In the genomic region with DNA sequence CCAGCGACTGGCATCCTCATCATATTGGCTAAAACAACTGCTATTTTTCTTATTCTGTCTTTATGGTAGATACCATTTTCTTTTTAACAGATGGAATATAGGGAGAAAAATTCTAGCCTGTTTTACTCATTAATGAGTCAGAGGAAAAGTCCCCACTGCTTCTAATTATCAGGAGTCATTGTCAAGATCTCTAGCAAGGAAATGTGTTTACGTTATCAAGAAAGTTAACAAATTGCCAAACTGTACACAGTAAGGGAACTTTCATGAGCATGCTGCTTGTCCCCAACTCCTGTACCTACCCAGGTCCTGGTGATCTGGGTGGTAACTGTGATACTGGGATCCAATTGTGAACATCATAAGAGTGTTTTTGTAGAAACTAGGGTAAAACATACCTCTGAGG, we compare ENCODE assay signal across 21 cellular contexts.
DNase-seq lines count a peak whose midpoint lies in the region; ATAC-seq, FAIRE-seq and TF ChIP-seq lines count a peak whose summit lies in the region.
"Had no signal": no experiment of that assay in that cellular context is flagged by ENCODE, and none has a peak within 500 bp of the region (broad histone marks: within the 10 kb centered on the region; RNA-seq: fewer than 3 reads in every experiment).

No MANE protein-coding gene starts in this region.

- H3K4me3 ChIP-seq in left ventricle myocardium inferior (no peak overlapping the region), bronchial epithelial cell (ENCODE audit: low read depth, low read length) (no peak overlapping the region), gastrocnemius medialis (no peak overlapping the region), HAP-1 (no peak overlapping the region)

- no peak for ATAC-seq in Right ventricle myocardium superior (ENCODE audit: poor library complexity)
- ATAC-seq in gastrocnemius medialis: peak in 1 of 2 donors; percentile 63
- ATAC-seq: HepG2 had no signal

- H3K4me3 Mint-ChIP-seq in mesothelial cell of epicardium: no peak overlapping the region
- H3K4me3 Mint-ChIP-seq: CD4-positive, alpha-beta T cell; H9; IgD-negative memory B cell had no signal

- H3K27me3 ChIP-seq in left ventricle myocardium inferior (ENCODE audit: low read depth): no peaks in the 10 kb centered on the region
- no peaks in the 10 kb centered on the region for H3K27me3 ChIP-seq in bronchial epithelial cell (ENCODE audit: control insufficient read depth, insufficient read depth, low read length)
- no peaks in the 10 kb centered on the region for H3K27me3 ChIP-seq in gastrocnemius medialis
- H3K27me3 ChIP-seq in HAP-1 (ENCODE audit: low read depth): no peaks in the 10 kb centered on the region; the same call in 1 of the 2 replicates

- H3K9me3 ChIP-seq in left ventricle myocardium inferior (replicated peaks): no peaks in the 10 kb centered on the region
- H3K9me3 ChIP-seq in gastrocnemius medialis: no peaks in the 10 kb centered on the region
- H3K9me3 ChIP-seq in HAP-1: no peaks in the 10 kb centered on the region
- H3K9me3 ChIP-seq: Caco-2 had no signal

- TF ChIP-seq CTCF in left ventricle myocardium inferior (IDR thresholded peaks at IDR 0.05; ENCODE audit: borderline replicate concordance) (no peak), bronchial epithelial cell (IDR thresholded peaks at IDR 0.05; ENCODE audit: insufficient read depth, low read length, severe bottlenecking) (no peak), mesothelial cell of epicardium (IDR thresholded peaks at IDR 0.05; ENCODE audit: unreplicated experiment) (no peak), gastrocnemius medialis (IDR thresholded peaks at IDR 0.05 in 4 of 5, conservative IDR thresholded peaks at IDR 0.05 in 1 of 5) (no peak)

- in situ Hi-C loops in gastrocnemius medialis (cut with MboI; ENCODE audit: low sequenced_read_pairs in 4 of 4): no loop called here
- in situ Hi-C loops in HAP-1 (cut with MboI; ENCODE audit: low sequenced_read_pairs): no loop called here

- H3K4me1 Mint-ChIP-seq in mesothelial cell of epicardium: peaks cover 36% of the 10 kb centered on the region
- H3K4me1 Mint-ChIP-seq: IgD-negative memory B cell had no signal

- peak overlapping the region; percentile 60 for H3K27ac Mint-ChIP-seq in mesothelial cell of epicardium
- H3K27ac Mint-ChIP-seq: CD4-positive, alpha-beta T cell; H9; IgD-negative memory B cell had no signal

- H3K36me3 ChIP-seq in left ventricle myocardium inferior (no peaks in the 10 kb centered on the region), bronchial epithelial cell (ENCODE audit: control insufficient read depth, insufficient read depth, low read length) (no peaks in the 10 kb centered on the region), gastrocnemius medialis (no peaks in the 10 kb centered on the region), HAP-1 (replicated peaks) (no peaks in the 10 kb centered on the region)

- H3K27me3 Mint-ChIP-seq in mesothelial cell of epicardium (ENCODE audit: low read depth): no peaks in the 10 kb centered on the region
- H3K27me3 Mint-ChIP-seq: CD4-positive, alpha-beta T cell; IgD-negative memory B cell had no signal

- FAIRE-seq in bronchial epithelial cell (lab: Jason Lieb, UNC): no peak
- FAIRE-seq: A204.1, D721Med, G401.6, GM12891, GM19239, HepG2 had no signal

- DNase-seq in left ventricle myocardium inferior: no peak
- no peak for DNase-seq in Right ventricle myocardium superior
- peak; percentile 29 for DNase-seq in bronchial epithelial cell (ENCODE audit: low read depth)
- no peak for DNase-seq in mesothelial cell of epicardium (ENCODE audit: low spot score in 2 of 2, unreplicated experiment in 2 of 2)
- DNase-seq in gastrocnemius medialis: no peak
- no peak for DNase-seq in RKO (ENCODE audit: low spot score)
- no peak for DNase-seq in HAP-1 (ENCODE audit: low spot score in 2 of 2)
- DNase-seq in kidney glomerular epithelial cell (lab: John Stamatoyannopoulos, UW): no peak
- DNase-seq: AML-193; Caco-2; CD4-positive, alpha-beta T cell; GOT3; H9 had no signal

- H3K4me1 ChIP-seq in left ventricle myocardium inferior (peaks cover 18% of the 10 kb centered on the region), gastrocnemius medialis (no peaks in the 10 kb centered on the region), HAP-1 (no peaks in the 10 kb centered on the region)
- H3K4me1 ChIP-seq: Caco-2 had no signal

- intact Hi-C loops in left ventricle myocardium inferior (cut with micrococcal nuclease) (no loop called here), Right ventricle myocardium superior (cut with DNase I) (no loop called here), gastrocnemius medialis (cut with DNase I; ENCODE audit: low total_unique reads) (loop anchor here (10.0 kb wide), 1 partner anchor 64 kb away; no protein-coding TSS in a partner anchor)

- peaks cover 9% of the 10 kb centered on the region for H3K36me3 Mint-ChIP-seq in mesothelial cell of epicardium
- H3K36me3 Mint-ChIP-seq: IgD-negative memory B cell had no signal

- peaks cover 17% of the 10 kb centered on the region for H3K9me3 Mint-ChIP-seq in mesothelial cell of epicardium

- no peak for TF ChIP-seq POLR2A in gastrocnemius medialis (IDR thresholded peaks at IDR 0.05)

- H3K27ac ChIP-seq in left ventricle myocardium inferior (replicated peaks) (peak overlapping the region; percentile 56), gastrocnemius medialis (peak overlapping the region in 3 of 4 donors; percentile 33 to 50 (median 37))
- H3K27ac ChIP-seq: C4-2B had no signal
